Comparison of ENCODE assay signal across 1 cellular context in the genomic region with DNA sequence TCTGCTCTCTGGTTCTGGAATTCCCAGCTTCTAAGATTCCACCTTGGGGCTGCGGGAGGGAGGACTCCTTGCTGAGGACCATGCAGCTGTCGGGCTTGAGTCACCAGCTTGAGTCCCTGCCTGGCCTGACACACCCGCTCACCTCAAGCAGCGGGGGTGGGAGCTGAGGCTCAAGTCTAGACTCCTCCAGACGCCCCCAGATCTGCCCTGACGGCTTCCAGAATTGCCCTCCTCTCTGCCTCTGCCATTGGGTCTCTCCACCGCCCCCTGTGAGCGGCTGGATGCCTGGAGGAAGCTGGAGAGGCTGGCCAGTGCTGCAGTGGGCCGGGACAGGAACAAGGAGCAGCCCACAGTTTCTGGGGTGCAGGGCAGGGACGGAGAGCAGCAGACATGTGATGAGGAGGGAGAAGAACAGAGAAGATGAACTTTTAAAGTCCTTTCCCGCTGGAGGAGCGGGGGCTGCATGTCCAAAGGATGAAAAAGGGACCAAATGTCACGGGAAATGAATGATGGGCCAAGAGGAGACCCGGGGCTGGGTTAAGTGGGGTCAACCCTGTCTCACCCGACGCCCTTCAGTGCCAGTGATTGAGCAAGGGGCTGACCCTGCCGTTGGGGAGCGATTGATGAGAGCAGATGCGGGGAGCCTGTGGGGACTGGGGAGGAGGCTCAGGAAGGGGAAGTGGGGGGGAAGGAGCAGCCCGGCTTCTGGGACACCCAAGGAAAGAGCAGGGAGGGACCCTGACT.
TF ChIP-seq lines count a peak whose summit lies in the region.

No MANE protein-coding gene starts in this region.

TF ChIP-seq in HepG2, 621 proteins besides CTCF, POLR2A, EP300 and RAD21:
- no peak for TF ChIP-seq RELA (CRISPR knock-in tag; IDR thresholded peaks at IDR 0.05)
- peak; percentile 77 for TF ChIP-seq ZNF263 (CRISPR knock-in tag; IDR thresholded peaks at IDR 0.05)
- TF ChIP-seq PRDM10 (CRISPR knock-in tag; IDR thresholded peaks at IDR 0.05; ENCODE audit: low read depth) = no peak
- TF ChIP-seq, protein P1, sequence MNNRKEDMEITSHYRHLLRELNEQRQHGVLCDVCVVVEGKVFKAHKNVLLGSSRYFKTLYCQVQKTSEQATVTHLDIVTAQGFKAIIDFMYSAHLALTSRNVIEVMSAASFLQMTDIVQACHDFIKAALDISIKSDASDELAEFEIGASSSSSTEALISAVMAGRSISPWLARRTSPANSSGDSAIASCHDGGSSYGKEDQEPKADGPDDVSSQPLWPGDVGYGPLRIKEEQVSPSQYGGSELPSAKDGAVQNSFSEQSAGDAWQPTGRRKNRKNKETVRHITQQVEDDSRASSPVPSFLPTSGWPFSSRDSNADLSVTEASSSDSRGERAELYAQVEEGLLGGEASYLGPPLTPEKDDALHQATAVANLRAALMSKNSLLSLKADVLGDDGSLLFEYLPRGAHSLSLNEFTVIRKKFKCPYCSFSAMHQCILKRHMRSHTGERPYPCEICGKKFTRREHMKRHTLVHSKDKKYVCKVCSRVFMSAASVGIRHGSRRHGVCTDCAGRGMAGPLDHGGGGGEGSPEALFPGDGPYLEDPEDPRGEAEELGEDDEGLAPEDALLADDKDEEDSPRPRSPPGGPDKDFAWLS (CRISPR knock-in tag; IDR thresholded peaks at IDR 0.05; ENCODE audit: borderline replicate concordance) = no peak
- no peak for TF ChIP-seq ZKSCAN8 (CRISPR knock-in tag; IDR thresholded peaks at IDR 0.05; ENCODE audit: borderline replicate concordance)
- TF ChIP-seq HIC2 (CRISPR knock-in tag; IDR thresholded peaks at IDR 0.05; ENCODE audit: low read depth) = no peak
